9 cellular contexts compared by ENCODE assay signal in the genomic region with DNA sequence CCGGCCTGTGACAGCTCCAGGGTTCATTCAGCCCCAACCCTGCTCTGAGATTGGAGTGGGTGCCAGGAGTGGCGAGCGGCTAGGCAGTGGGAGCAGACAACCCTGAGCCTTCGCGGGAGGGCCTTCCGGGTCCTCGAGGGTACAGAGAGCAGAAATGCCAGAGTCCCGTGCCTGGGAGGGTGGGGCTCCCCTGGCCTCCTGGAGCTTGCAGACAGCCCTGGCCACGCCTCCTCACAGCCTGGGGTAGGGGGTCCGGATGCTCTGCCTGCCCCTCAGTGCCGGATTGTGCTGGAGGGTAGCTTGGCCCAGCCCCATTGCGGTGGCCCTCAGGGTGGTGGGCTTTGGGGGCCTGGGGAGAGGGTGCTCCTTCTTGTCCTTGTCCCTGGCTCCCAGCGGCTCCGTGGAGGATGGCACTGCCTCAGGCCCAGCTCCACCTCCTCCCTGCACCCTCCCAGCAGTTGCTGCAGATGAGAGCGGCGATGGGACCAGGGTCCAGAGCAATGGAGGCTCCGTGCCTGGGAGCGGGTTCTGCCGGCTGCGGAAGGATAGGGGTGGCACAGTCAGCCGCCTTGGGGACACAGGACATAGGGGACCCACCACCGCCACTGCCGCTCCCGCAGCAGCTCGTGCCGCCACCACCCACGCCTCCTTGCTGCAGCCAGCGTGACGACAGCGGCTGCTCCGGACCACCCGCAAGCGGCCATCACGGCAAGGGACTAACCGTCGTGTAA. TPM values are rescaled to one million over a fixed set of nuclear protein-coding genes. Genes with fewer than 3 reads are reported as not detected.
A peak's percentile ranks its signal among the peaks of the same experiment; 100 is the strongest.
DNase-seq lines count a peak whose midpoint lies in the region; ATAC-seq and TF ChIP-seq lines count a peak whose summit lies in the region.
"Had no signal": no experiment of that assay in that cellular context is flagged by ENCODE, and none has a peak within 500 bp of the region (broad histone marks: within the 10 kb centered on the region; RNA-seq: fewer than 3 reads in every experiment).

No MANE protein-coding gene starts in this region.

- no peaks in the 10 kb centered on the region for H3K9me3 ChIP-seq in SJSA1 (replicated peaks)
- no peaks in the 10 kb centered on the region for H3K9me3 ChIP-seq in osteoblast (ENCODE audit: low read depth, low read length)

- H3K4me2 ChIP-seq in osteoblast (ENCODE audit: insufficient read depth, low read length), result peak overlapping the region; percentile 78

- no peaks in the 10 kb centered on the region for H4K20me1 ChIP-seq in osteoblast (ENCODE audit: insufficient read depth, low read length)

- H3K4me3 ChIP-seq in H7 (ENCODE audit: insufficient read depth, low read depth, low read length) (peak overlapping the region; percentile 19; the same call in 1 of the 2 replicates), SJSA1 (peak overlapping the region; percentile 30), osteoblast (ENCODE audit: insufficient read depth, low read length) (peak overlapping the region; percentile 66)

- peaks cover 39% of the 10 kb centered on the region for H3K4me1 ChIP-seq in SJSA1 (replicated peaks)
- no peaks in the 10 kb centered on the region for H3K4me1 ChIP-seq in osteoblast (ENCODE audit: insufficient read depth, low read length)

- no peaks in the 10 kb centered on the region for H3K79me2 ChIP-seq in osteoblast (ENCODE audit: insufficient read depth, low read length)

- H3K27ac ChIP-seq in SJSA1 (peak overlapping the region; percentile 88), osteoblast (ENCODE audit: low read depth, low read length) (no peak overlapping the region)

- H3K36me3 ChIP-seq in H7 (replicated peaks; ENCODE audit: control insufficient read depth, insufficient read depth, low read length) (no peaks in the 10 kb centered on the region), SJSA1 (no peaks in the 10 kb centered on the region), osteoblast (ENCODE audit: insufficient read depth, low read length) (no peaks in the 10 kb centered on the region)

- peak; percentile 41 for DNase-seq in NCI-H1092 treated with DMSO at 0.1 percent for 48 hours (lab: John Stamatoyannopoulos, UW)
- no peak for DNase-seq in NCI-H1092 (lab: John Stamatoyannopoulos, UW)
- DNase-seq in H7, result no peak
- DNase-seq in SJSA1 (ENCODE audit: low read depth in 1 of 2, low spot score in 2 of 2), result peak in 1 of 2 experiments; percentile 79
- peak; percentile 86 to 91 for DNase-seq in erythroblast (lab: John Stamatoyannopoulos, UW)
- peak; percentile 61 for DNase-seq in osteoblast (ENCODE audit: insufficient read length, low spot score, missing footprints)
- no peak for DNase-seq in kidney glomerular epithelial cell (lab: John Stamatoyannopoulos, UW)

- no peak for ATAC-seq in GM21737 (IDR thresholded peaks at IDR 0.05; ENCODE audit: unreplicated experiment)

- no peaks in the 10 kb centered on the region for H3K27me3 ChIP-seq in H7 (ENCODE audit: control insufficient read depth, insufficient read depth, low read length)
- H3K27me3 ChIP-seq in SJSA1 (replicated peaks), result no peaks in the 10 kb centered on the region
- H3K27me3 ChIP-seq in osteoblast (ENCODE audit: insufficient read depth, low read length), result peaks cover 8% of the 10 kb centered on the region

- H2AFZ ChIP-seq in osteoblast (ENCODE audit: low read length), result peak overlapping the region; percentile 80

- TF ChIP-seq POLR2A in erythroblast (IDR thresholded peaks at IDR 0.05; ENCODE audit: low read length), result peak; percentile 95

- no peak for TF ChIP-seq CTCF in osteoblast (IDR thresholded peaks at IDR 0.05; ENCODE audit: extremely low read depth, low read depth, low read length)

RNA-seq across cellular contexts. Expression of a gene that starts 34.9 kb away (rescaled TPM):
- not detected in 2 replicates for total RNA-seq in H7 (2014; rRNA removed; shearing (Covaris generic))
- not detected in 2 replicates for total RNA-seq in SJSA1 (2014; rRNA removed; shearing (Covaris generic))
- total RNA-seq in osteoblast, result not detected in 2 replicates
- total RNA-seq: CD4-positive, CD25-positive, alpha-beta regulatory T cell had no signal

RNA-seq across cellular contexts. Expression of a gene that starts 39.2 kb away (rescaled TPM):
- total RNA-seq in H7 (2014; rRNA removed; shearing (Covaris generic)), result 15.1 and 17.8 TPM in 2 replicates
- 18.1 and 24.8 TPM in 2 replicates for total RNA-seq in SJSA1 (2014; rRNA removed; shearing (Covaris generic))
- 12.3 and 17.4 TPM in 2 replicates for total RNA-seq in osteoblast

RNA-seq across cellular contexts. Expression of a gene that starts 49.4 kb away (rescaled TPM):
- not detected in 2 replicates for total RNA-seq in H7 (2014; rRNA removed; shearing (Covaris generic))
- not detected in 2 replicates for total RNA-seq in SJSA1 (2014; rRNA removed; shearing (Covaris generic))
- total RNA-seq in osteoblast, result not detected in 2 replicates
- total RNA-seq: CD4-positive, CD25-positive, alpha-beta regulatory T cell had no signal

RNA-seq across cellular contexts. Expression of a gene that starts 53.2 kb away (rescaled TPM):
- not detected in 2 replicates for total RNA-seq in H7 (2014; rRNA removed; shearing (Covaris generic))
- total RNA-seq in SJSA1 (2014; rRNA removed; shearing (Covaris generic)), result not detected in 2 replicates
- not detected in 2 replicates for total RNA-seq in osteoblast
- total RNA-seq: CD4-positive, CD25-positive, alpha-beta regulatory T cell had no signal

Comparison
In these comparisons a context has a peak if more than half of its experiments do, and no peak if none do; other contexts are left out.
1. DNase-seq: peak in NCI-H1092 treated with DMSO at 0.1 percent for 48 hours (single experiment), erythroblast (2 of 2) and osteoblast (single experiment); none in NCI-H1092 (single experiment), H7 (single experiment) and kidney glomerular epithelial cell (single experiment).
2. Peak in every context shown above with its lines, with median percentiles within 50 percentile points of each other: H3K4me3 ChIP-seq.